In genomic region chr1:191206808-191207207, GRCh38 we compare ENCODE assay signal across 18 cellular contexts.
A peak's percentile ranks its signal among the peaks of the same experiment; 100 is the strongest.
DNase-seq lines count a peak whose midpoint lies in the region; ATAC-seq and TF ChIP-seq lines count a peak whose summit lies in the region.
"Had no signal": no experiment of that assay in that cellular context is flagged by ENCODE, and none has a peak within 500 bp of the region (broad histone marks: within the 10 kb centered on the region; RNA-seq: fewer than 3 reads in every experiment).

No MANE protein-coding gene starts in this region.

- H3K27me3 Mint-ChIP-seq in activated naive CD4-positive, alpha-beta T cell treated with anti-CD3 and anti-CD28 coated beads, Interleukin-2, amount 10 ng/mL, durations not matched to agents 7 days and 5 days = no peaks in the 10 kb centered on the region
- H3K27me3 Mint-ChIP-seq: T-cell had no signal

- in situ Hi-C loops in G401 (cut with HindIII; ENCODE audit: low sequenced_read_pairs) = no loop called here

- H3K4me3 Mint-ChIP-seq in activated naive CD4-positive, alpha-beta T cell treated with anti-CD3 and anti-CD28 coated beads, Interleukin-2, amount 10 ng/mL, durations not matched to agents 7 days and 5 days = no peak overlapping the region
- H3K4me3 Mint-ChIP-seq: nephron, T-cell had no signal

- no peak overlapping the region for H3K27ac Mint-ChIP-seq in activated naive CD4-positive, alpha-beta T cell treated with anti-CD3 and anti-CD28 coated beads, Interleukin-2, amount 10 ng/mL, durations not matched to agents 7 days and 5 days
- H3K27ac Mint-ChIP-seq: nephron, T-cell had no signal

- POLR2A ChIA-PET in RWPE1 (lab: Yijun Ruan, JAX; ENCODE audit: low non-redundant PET) = no interaction called here

- H3K27ac ChIP-seq in RWPE1 = no peak overlapping the region
- H3K27ac ChIP-seq: BLaER1 had no signal

- no peaks in the 10 kb centered on the region for H3K36me3 Mint-ChIP-seq in activated naive CD4-positive, alpha-beta T cell treated with anti-CD3 and anti-CD28 coated beads, Interleukin-2, amount 10 ng/mL, durations not matched to agents 7 days and 5 days
- H3K36me3 Mint-ChIP-seq: T-cell had no signal

- H3K9me3 Mint-ChIP-seq in activated naive CD4-positive, alpha-beta T cell treated with anti-CD3 and anti-CD28 coated beads, Interleukin-2, amount 10 ng/mL, durations not matched to agents 7 days and 5 days = peaks cover 4% of the 10 kb centered on the region

- no peak for TF ChIP-seq CTCF in RWPE1 (conservative IDR thresholded peaks at IDR 0.05; ENCODE audit: low read depth)

- H3K4me1 Mint-ChIP-seq in activated naive CD4-positive, alpha-beta T cell treated with anti-CD3 and anti-CD28 coated beads, Interleukin-2, amount 10 ng/mL, durations not matched to agents 7 days and 5 days = no peaks in the 10 kb centered on the region
- H3K4me1 Mint-ChIP-seq: T-cell had no signal

- peak; percentile 1 for DNase-seq in HPDE6-E6E7 (ENCODE audit: extremely low spot score)
- peak; percentile 2 for DNase-seq in RWPE1 (ENCODE audit: low spot score)
- DNase-seq in foreskin melanocyte = peak; percentile 2
- DNase-seq in medulla oblongata (ENCODE audit: extremely low spot score) = no peak
- no peak for DNase-seq in activated naive CD4-positive, alpha-beta T cell treated with anti-CD3 and anti-CD28 coated beads, Interleukin-2, amount 10 ng/mL, durations not matched to agents 7 days and 5 days
- no peak for DNase-seq in G401 (ENCODE audit: low spot score)
- DNase-seq: activated CD4-positive, alpha-beta T cell treated with anti-CD3 and anti-CD28 coated beads for 1 hour; activated T-cell treated with anti-CD3 and anti-CD28 coated beads, Interleukin-2, amount 50 U/mL, for 1 hour; anterior cingulate cortex; effector memory CD4-positive, alpha-beta T cell; GDM1; hippocampal formation; NCI-H526 treated with DMSO at 0.1 percent for 48 hours; T-cell had no signal

- CTCF ChIA-PET in RWPE1 (lab: Yijun Ruan, JAX) = no interaction called here
- CTCF ChIA-PET in activated naive CD4-positive, alpha-beta T cell treated with anti-CD3 and anti-CD28 coated beads, Interleukin-2, amount 10 ng/mL, durations not matched to agents 7 days and 5 days (lab: Charles Lee) = no interaction called here

- ATAC-seq in GM18519 (IDR thresholded peaks at IDR 0.05; ENCODE audit: low FRiP score, unreplicated experiment) (peak; percentile 50), esophagus mucosa (no peak)
- ATAC-seq: T-cell had no signal

Comparison
In these comparisons a context has a peak if more than half of its experiments do, and no peak if none do; other contexts are left out.
1. DNase-seq: peak in HPDE6-E6E7 (single experiment), RWPE1 (single experiment) and foreskin melanocyte (single experiment); none in medulla oblongata (single experiment), activated naive CD4-positive, alpha-beta T cell treated with anti-CD3 and anti-CD28 coated beads, Interleukin-2, amount 10 ng/mL, durations not matched to agents 7 days and 5 days (single experiment) and G401 (single experiment).